10 cellular contexts compared by ENCODE assay signal in the genomic region with DNA sequence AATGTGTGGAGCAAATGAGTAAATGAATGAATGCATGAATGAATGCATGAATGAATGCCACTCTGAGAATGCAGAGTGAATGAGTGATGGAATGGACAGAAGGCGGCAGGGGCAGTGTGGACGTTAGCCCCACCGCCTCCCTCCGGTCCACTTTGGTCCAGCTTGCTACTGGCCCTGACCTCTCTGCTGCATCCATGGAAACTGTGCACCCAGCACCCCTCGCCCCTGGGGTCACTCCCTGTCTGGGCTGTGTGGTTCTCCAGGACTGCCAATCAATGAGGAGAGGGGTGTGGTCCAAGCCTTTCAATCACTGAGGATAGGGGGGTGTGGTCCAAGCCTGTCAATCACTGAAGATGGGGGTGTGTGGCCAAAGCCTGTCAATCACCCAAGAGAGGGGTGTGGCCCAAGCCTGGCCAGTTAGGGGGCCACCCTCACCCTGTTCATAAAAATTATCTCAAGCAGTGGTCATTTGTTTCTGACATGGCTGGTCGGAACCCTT. TPM values are rescaled to one million over a fixed set of nuclear protein-coding genes. Genes with fewer than 3 reads are reported as not detected.
A peak's percentile ranks its signal among the peaks of the same experiment; 100 is the strongest.
DNase-seq lines count a peak whose midpoint lies in the region; ATAC-seq and TF ChIP-seq lines count a peak whose summit lies in the region.
"Had no signal": no experiment of that assay in that cellular context is flagged by ENCODE, and none has a peak within 500 bp of the region (broad histone marks: within the 10 kb centered on the region; RNA-seq: fewer than 3 reads in every experiment).

No MANE protein-coding gene starts in this region.

- H3K27ac ChIP-seq in cardiac muscle cell, result no peak overlapping the region

- no peak overlapping the region for H3K4me3 Mint-ChIP-seq in type B pancreatic cell

- H3K4me1 ChIP-seq in cardiac muscle cell (ENCODE audit: low read depth), result no peaks in the 10 kb centered on the region

- H3K36me3 Mint-ChIP-seq in type B pancreatic cell, result no peaks in the 10 kb centered on the region

- peaks cover 8% of the 10 kb centered on the region for H3K27me3 Mint-ChIP-seq in type B pancreatic cell

- no peaks in the 10 kb centered on the region for H3K36me3 ChIP-seq in cardiac muscle cell

- no peaks in the 10 kb centered on the region for H3K9me3 Mint-ChIP-seq in type B pancreatic cell

- H3K4me1 Mint-ChIP-seq in type B pancreatic cell (ENCODE audit: unreplicated experiment), result no peaks in the 10 kb centered on the region

- no peak overlapping the region for H3K27ac Mint-ChIP-seq in type B pancreatic cell

- ATAC-seq in Right ventricle myocardium superior (ENCODE audit: poor library complexity), result no peak
- peak; percentile 61 for ATAC-seq in HG02840 (IDR thresholded peaks at IDR 0.05; ENCODE audit: low FRiP score, unreplicated experiment)

- no peaks in the 10 kb centered on the region for H3K9me3 ChIP-seq in cardiac muscle cell (ENCODE audit: low read depth)

- peak; percentile 14 to 20 for DNase-seq in cardiac muscle cell (ENCODE audit: low read depth in 1 of 2, low spot score in 1 of 2)
- DNase-seq in Right ventricle myocardium superior, result no peak
- DNase-seq in RPMI8226, result peak; percentile 72
- DNase-seq in epithelial cell of esophagus (ENCODE audit: low read depth), result peak; percentile 4
- DNase-seq in cortex of kidney (lab: John Stamatoyannopoulos, UW), result no peak
- no peak for DNase-seq in NCI-H2171 (lab: John Stamatoyannopoulos, UW)
- no peak for DNase-seq in type B pancreatic cell (ENCODE audit: extremely low spot score, unreplicated experiment)

- H3K27me3 ChIP-seq in cardiac muscle cell, result no peaks in the 10 kb centered on the region
- H3K27me3 ChIP-seq: BLaER1 treated with 17β-estradiol and CSF1 and Interleukin-3, amounts not matched to agents 10 nM and 100 nM had no signal

- intact Hi-C loops in Right ventricle myocardium superior (cut with DNase I), result no loop called here

- TF ChIP-seq CTCF in cardiac muscle cell (IDR thresholded peaks at IDR 0.05; ENCODE audit: low read depth, low read length), result no peak
- no peak for TF ChIP-seq CTCF in epithelial cell of esophagus (IDR thresholded peaks at IDR 0.05; ENCODE audit: insufficient read depth, low read depth, low read length, missing control alignments)
- no peak for TF ChIP-seq CTCF in type B pancreatic cell (conservative IDR thresholded peaks at IDR 0.05)

- H3K4me3 ChIP-seq in cardiac muscle cell (no peak overlapping the region), epithelial cell of esophagus (ENCODE audit: low read length) (no peak overlapping the region)
- H3K4me3 ChIP-seq: BLaER1 treated with 17β-estradiol and CSF1 and Interleukin-3, amounts not matched to agents 10 nM and 100 nM had no signal

RNA-seq across cellular contexts. Expression of gene ASMTL, which starts 39.2 kb away (rescaled TPM):
- total RNA-seq in cardiac muscle cell (26.2 and 43.8 TPM in 2 replicates), Right ventricle myocardium superior (31.8 TPM), type B pancreatic cell (ENCODE audit: low replicate concordance) (20.2 and 31.5 TPM in 2 replicates)
- 36.5 and 62.9 TPM in 2 replicates for polyA plus RNA-seq in cardiac muscle cell

RNA-seq across cellular contexts. Expression of gene P2RY8, which starts 45.1 kb away (rescaled TPM):
- total RNA-seq in cardiac muscle cell (not detected in 2 replicates), Right ventricle myocardium superior (1.6 TPM), type B pancreatic cell (ENCODE audit: low replicate concordance) (not detected in 2 replicates)
- 0.09 TPM in 1 of 2 replicates, not detected in the other for polyA plus RNA-seq in cardiac muscle cell
- total RNA-seq: astrocyte had no signal

Comparison
In these comparisons a context has a peak if more than half of its experiments do, and no peak if none do; other contexts are left out.
1. DNase-seq: peak in cardiac muscle cell (2 of 2), RPMI8226 (single experiment) and epithelial cell of esophagus (single experiment); none in Right ventricle myocardium superior (single experiment), cortex of kidney (single experiment), NCI-H2171 (single experiment) and type B pancreatic cell (single experiment).